1 cellular context compared by ENCODE assay signal in genomic region chr17:74748529-74749261, GRCh38.
TF ChIP-seq lines count a peak whose summit lies in the region.

NHERF1 (plus strand) TSS chr17:74748628; CDS start chr17:74748847, 219 bp downstream.

TF ChIP-seq in K562, 482 proteins besides CTCF, POLR2A, EP300 and RAD21 (continued from another document and continues in another):
- TF ChIP-seq ILK (tag; IDR thresholded peaks at IDR 0.05; ENCODE audit: borderline replicate concordance, low read depth) = no peak
- no peak for TF ChIP-seq ZC3H8 (IDR thresholded peaks at IDR 0.05)
- no peak for TF ChIP-seq OTX1 (CRISPR knock-in tag; IDR thresholded peaks at IDR 0.05)
- peak in 1 of 3 experiments; percentile 51; a peak in 2 of 6 replicates for TF ChIP-seq ZBTB11 (CRISPR knock-in tag; IDR thresholded peaks at IDR 0.05)
- no peak for TF ChIP-seq ZBTB1 (CRISPR knock-in tag; IDR thresholded peaks at IDR 0.05; ENCODE audit: borderline replicate concordance, low read depth)
- no peak for TF ChIP-seq ZKSCAN1 (IDR thresholded peaks at IDR 0.05; ENCODE audit: low read depth, low read length)
- no peak for TF ChIP-seq ZZZ3 (IDR thresholded peaks at IDR 0.05)
- no peak for TF ChIP-seq PCBP2 (IDR thresholded peaks at IDR 0.05; ENCODE audit: low read depth, low read length, poor library complexity, severe bottlenecking)
- no peak for TF ChIP-seq BDP1 (IDR thresholded peaks at IDR 0.05; ENCODE audit: insufficient read depth, insufficient read length)
- TF ChIP-seq MNT (conservative IDR thresholded peaks at IDR 0.05) = peak in 1 of 2 experiments; percentile 49; a peak in 1 of 4 replicates
- peak in 1 of 2 experiments; percentile 73; a peak in 2 of 4 replicates for TF ChIP-seq ZNF639 (CRISPR knock-in tag; conservative IDR thresholded peaks at IDR 0.05 in 1 of 2, IDR thresholded peaks at IDR 0.05 in 1 of 2)
- no peak for TF ChIP-seq PRPF4 (IDR thresholded peaks at IDR 0.05; ENCODE audit: insufficient read depth, low read depth, low read length, poor library complexity, severe bottlenecking)
- TF ChIP-seq ZNF79 (CRISPR knock-in tag; IDR thresholded peaks at IDR 0.05; ENCODE audit: low read depth) = no peak
- TF ChIP-seq NONO (IDR thresholded peaks at IDR 0.05; ENCODE audit: low read depth in 2 of 2, low read length in 1 of 2) = peak; percentile 66 to 87; a peak in 2 of 4 replicates
- TF ChIP-seq SMAD3 (CRISPR knock-in tag; conservative IDR thresholded peaks at IDR 0.05) = no peak
- no peak for TF ChIP-seq THRAP3 (IDR thresholded peaks at IDR 0.05; ENCODE audit: borderline replicate concordance)
- TF ChIP-seq XRCC5 (IDR thresholded peaks at IDR 0.05; ENCODE audit: low read depth, low read length) = no peak
- TF ChIP-seq ARID2 (IDR thresholded peaks at IDR 0.05) = no peak
- no peak; the same call in 1 of the 2 replicates for TF ChIP-seq TOE1 (IDR thresholded peaks at IDR 0.05; ENCODE audit: borderline replicate concordance)
- TF ChIP-seq TOE1 (CRISPR knock-in tag; IDR thresholded peaks at IDR 0.05; ENCODE audit: borderline replicate concordance, low read depth) = no peak
- TF ChIP-seq GTF2F1 (IDR thresholded peaks at IDR 0.05; ENCODE audit: low read depth, low read length) = no peak
- no peak for TF ChIP-seq NCOA4 (IDR thresholded peaks at IDR 0.05; ENCODE audit: partially characterized antibody)
- TF ChIP-seq NR1H2 (CRISPR knock-in tag; IDR thresholded peaks at IDR 0.05) = no peak
- no peak for TF ChIP-seq PTBP1 (IDR thresholded peaks at IDR 0.05; ENCODE audit: low read depth, low read length)
- TF ChIP-seq KDM5B (IDR thresholded peaks at IDR 0.05; ENCODE audit: insufficient replicate concordance, low read depth, low read length) = peak; percentile 94
- TF ChIP-seq RBBP5 (IDR thresholded peaks at IDR 0.05; ENCODE audit: borderline replicate concordance, insufficient read depth, low read length, poor library complexity, severe bottlenecking) = peak; percentile 51
- TF ChIP-seq HINFP (tag; conservative IDR thresholded peaks at IDR 0.05; ENCODE audit: low read depth) = no peak
- no peak for TF ChIP-seq ZNF280A (IDR thresholded peaks at IDR 0.05; ENCODE audit: low read depth, partially characterized antibody)
- no peak for TF ChIP-seq DMBX1 (CRISPR knock-in tag; IDR thresholded peaks at IDR 0.05; ENCODE audit: borderline replicate concordance)
- TF ChIP-seq ZC3H4 (CRISPR knock-in tag; IDR thresholded peaks at IDR 0.05; ENCODE audit: borderline replicate concordance) = no peak
- no peak for TF ChIP-seq ZNF239 (CRISPR knock-in tag; IDR thresholded peaks at IDR 0.05)
- TF ChIP-seq THRB (CRISPR knock-in tag; conservative IDR thresholded peaks at IDR 0.05) = no peak
- no peak for TF ChIP-seq MTF1 (CRISPR knock-in tag; IDR thresholded peaks at IDR 0.05; ENCODE audit: borderline replicate concordance)
- TF ChIP-seq SAFB (IDR thresholded peaks at IDR 0.05; ENCODE audit: borderline replicate concordance, low read depth, low read length) = no peak
- no peak for TF ChIP-seq ZNF561 (CRISPR knock-in tag; conservative IDR thresholded peaks at IDR 0.05)
- 0 out of 2 replicates have a peak, but pooled peaks have one; percentile 27 for TF ChIP-seq ZNF830 (CRISPR knock-in tag; IDR thresholded peaks at IDR 0.05)
- 0 out of 2 replicates have a peak, but pooled peaks have one; percentile 20 for TF ChIP-seq KLF1 (tag; IDR thresholded peaks at IDR 0.05)
- TF ChIP-seq PBX2 (CRISPR knock-in tag; IDR thresholded peaks at IDR 0.05; ENCODE audit: low read depth) = no peak
- no peak for TF ChIP-seq PBX2 (tag; conservative IDR thresholded peaks at IDR 0.05; ENCODE audit: low read depth)
- no peak for TF ChIP-seq PTRF (tag; IDR thresholded peaks at IDR 0.05)
